ENCODE assay signal across 19 cellular contexts in genomic region chrX:13770013-13770412, GRCh38.
"Had no signal": no experiment of that assay in that cellular context is flagged by ENCODE, and none has a peak within 500 bp of the region (broad histone marks: within the 10 kb centered on the region; RNA-seq: fewer than 3 reads in every experiment).

No MANE protein-coding gene starts in this region.

- H3K4me3 ChIP-seq: body of pancreas, lower lobe of right lung, thyroid gland had no signal

- H3K27me3 ChIP-seq: body of pancreas, thyroid gland had no signal

- H3K9me3 ChIP-seq: body of pancreas, lower lobe of right lung, thyroid gland had no signal

- ATAC-seq: activated CD8-positive, alpha-beta T cell treated with anti-CD3 and anti-CD28 coated beads for 36 hours; activated T-helper 17 cell treated with anti-CD3 and anti-CD28 coated beads, Interleukin-2, amount 50 U/mL, for 72 hours; body of pancreas; left colon; lower lobe of right lung; stimulated activated naive B cell treated with anti-CD40 and anti-IgM and Interleukin-4, amounts not matched to agents 10 μg/mL and 1 μg/mL and 100 μg/mL, for 72 hours had no signal

- H3K27ac ChIP-seq: body of pancreas, epithelial cell of prostate, lower lobe of right lung had no signal

- DNase-seq: activated CD4-positive, alpha-beta T cell treated with anti-CD3 and anti-CD28 coated beads, Interleukin-2, amount 10 ng/mL, durations not matched to agents 24 days and 14 days; activated CD8-positive, alpha-beta T cell treated with anti-CD3 and anti-CD28 coated beads for 36 hours; activated naive CD4-positive, alpha-beta T cell; activated naive CD8-positive, alpha-beta T cell treated with anti-CD3 and anti-CD28 coated beads for 36 hours; activated T-cell treated with anti-CD3 and anti-CD28 coated beads, Interleukin-2, amount 50 U/mL, for 1 hour; amygdala; body of pancreas; caudate nucleus; foreskin fibroblast; hypothalamus; islet precursor cell; left colon; lower lobe of right lung; retina; stimulated activated naive B cell treated with anti-CD40 and anti-IgM and Interleukin-4, amounts not matched to agents 10 μg/mL and 1 μg/mL and 100 μg/mL, for 72 hours; T1000; thyroid gland had no signal
